Comparison of ENCODE assay signal across 1 cellular context in genomic region chr17:72465191-72466024, GRCh38.
TF ChIP-seq lines count a peak whose summit lies in the region.

No MANE protein-coding gene starts in this region.

TF ChIP-seq in HepG2, 621 proteins besides CTCF, POLR2A, EP300 and RAD21 (continued from another document and continues in another):
- TF ChIP-seq ZBTB46 (CRISPR knock-in tag; IDR thresholded peaks at IDR 0.05; ENCODE audit: borderline replicate concordance): no peak; the same call in 1 of the 2 replicates
- TF ChIP-seq ARID5B (CRISPR knock-in tag; IDR thresholded peaks at IDR 0.05): peak; percentile 81
- no peak for TF ChIP-seq ARID2 (CRISPR knock-in tag; IDR thresholded peaks at IDR 0.05; ENCODE audit: borderline replicate concordance)
- TF ChIP-seq NR3C1 (CRISPR knock-in tag; IDR thresholded peaks at IDR 0.05): no peak
- no peak for TF ChIP-seq TRAFD1 (CRISPR knock-in tag; IDR thresholded peaks at IDR 0.05; ENCODE audit: borderline replicate concordance)
- TF ChIP-seq HNF4A (CRISPR knock-in tag; IDR thresholded peaks at IDR 0.05): peak; percentile 79
- no peak for TF ChIP-seq MED13 (CRISPR knock-in tag; IDR thresholded peaks at IDR 0.05)
- TF ChIP-seq MLX (CRISPR knock-in tag; IDR thresholded peaks at IDR 0.05): no peak
- 0 out of 2 replicates have a peak, but pooled peaks have one; percentile 22 for TF ChIP-seq CEBPG (CRISPR knock-in tag; IDR thresholded peaks at IDR 0.05)
- no peak for TF ChIP-seq SMARCC2 (IDR thresholded peaks at IDR 0.05)
- no peak for TF ChIP-seq RFXANK (CRISPR knock-in tag; IDR thresholded peaks at IDR 0.05)
- peak; percentile 78 for TF ChIP-seq ZNF510 (CRISPR knock-in tag; IDR thresholded peaks at IDR 0.05; ENCODE audit: low read depth)
- TF ChIP-seq HBP1 (CRISPR knock-in tag; IDR thresholded peaks at IDR 0.05; ENCODE audit: low read depth): no peak
- peak; percentile 55; the same call in 1 of the 2 replicates for TF ChIP-seq HIVEP1 (CRISPR knock-in tag; IDR thresholded peaks at IDR 0.05)
- peak in 1 of 2 experiments; percentile 32; a peak in 2 of 4 replicates for TF ChIP-seq NR2F1 (CRISPR knock-in tag; IDR thresholded peaks at IDR 0.05)
- TF ChIP-seq ZNF616 (CRISPR knock-in tag; IDR thresholded peaks at IDR 0.05; ENCODE audit: low read depth): no peak
- no peak for TF ChIP-seq XBP1 (CRISPR knock-in tag; IDR thresholded peaks at IDR 0.05)
- no peak for TF ChIP-seq SP2 (CRISPR knock-in tag; IDR thresholded peaks at IDR 0.05)
- no peak for TF ChIP-seq ZNF251 (CRISPR knock-in tag; IDR thresholded peaks at IDR 0.05)
- no peak for TF ChIP-seq ZNF414 (CRISPR knock-in tag; IDR thresholded peaks at IDR 0.05)
- TF ChIP-seq ZNF605 (CRISPR knock-in tag; IDR thresholded peaks at IDR 0.05): no peak
- peak; percentile 83 for TF ChIP-seq ELF3 (CRISPR knock-in tag; IDR thresholded peaks at IDR 0.05)
- TF ChIP-seq HES4 (CRISPR knock-in tag; IDR thresholded peaks at IDR 0.05; ENCODE audit: borderline replicate concordance): no peak
- TF ChIP-seq ATF2 (CRISPR knock-in tag; IDR thresholded peaks at IDR 0.05): peak; percentile 47; the same call in 1 of the 2 replicates
- TF ChIP-seq ZNF160 (CRISPR knock-in tag; IDR thresholded peaks at IDR 0.05): no peak
- peak; percentile 53; the same call in 1 of the 2 replicates for TF ChIP-seq NCOA2 (CRISPR knock-in tag; IDR thresholded peaks at IDR 0.05)
- no peak for TF ChIP-seq NPAS2 (CRISPR knock-in tag; IDR thresholded peaks at IDR 0.05; ENCODE audit: borderline replicate concordance)
- no peak for TF ChIP-seq ZNF562 (CRISPR knock-in tag; IDR thresholded peaks at IDR 0.05; ENCODE audit: borderline replicate concordance)
- no peak for TF ChIP-seq POLR2AphosphoS2 (IDR thresholded peaks at IDR 0.05; ENCODE audit: low read depth, low read length)
- peak; percentile 57; the same call in 1 of the 2 replicates for TF ChIP-seq ZNF891 (CRISPR knock-in tag; IDR thresholded peaks at IDR 0.05)
- TF ChIP-seq PRPF4 (IDR thresholded peaks at IDR 0.05; ENCODE audit: low read depth, low read length, poor library complexity, severe bottlenecking): no peak
- TF ChIP-seq ZNF639 (CRISPR knock-in tag; conservative IDR thresholded peaks at IDR 0.05): no peak
- no peak for TF ChIP-seq ZNF451 (CRISPR knock-in tag; IDR thresholded peaks at IDR 0.05)
- TF ChIP-seq TOPORS (CRISPR knock-in tag; IDR thresholded peaks at IDR 0.05): no peak
- TF ChIP-seq PBX3 (CRISPR knock-in tag; IDR thresholded peaks at IDR 0.05; ENCODE audit: borderline replicate concordance): no peak
- no peak for TF ChIP-seq TEF (CRISPR knock-in tag; IDR thresholded peaks at IDR 0.05)
- no peak for TF ChIP-seq MIXL1 (CRISPR knock-in tag; IDR thresholded peaks at IDR 0.05)
- TF ChIP-seq PHB2 (IDR thresholded peaks at IDR 0.05; ENCODE audit: partially characterized antibody): no peak
- TF ChIP-seq PRDM4 (CRISPR knock-in tag; IDR thresholded peaks at IDR 0.05; ENCODE audit: borderline replicate concordance): no peak
- TF ChIP-seq ZIK1 (CRISPR knock-in tag; IDR thresholded peaks at IDR 0.05; ENCODE audit: borderline replicate concordance, low read depth): no peak
- TF ChIP-seq ZEB1 (IDR thresholded peaks at IDR 0.05; ENCODE audit: insufficient replicate concordance, low read depth): no peak
- TF ChIP-seq ZNF280B (CRISPR knock-in tag; IDR thresholded peaks at IDR 0.05; ENCODE audit: borderline replicate concordance): no peak
- no peak for TF ChIP-seq FOXK2 (IDR thresholded peaks at IDR 0.05)
- no peak for TF ChIP-seq NR2F6 (IDR thresholded peaks at IDR 0.05)
- TF ChIP-seq NR2F6 (CRISPR knock-in tag; IDR thresholded peaks at IDR 0.05): peak; percentile 52; the same call in 1 of the 2 replicates
- TF ChIP-seq ELF4 (CRISPR knock-in tag; IDR thresholded peaks at IDR 0.05; ENCODE audit: borderline replicate concordance): no peak
- no peak for TF ChIP-seq ZNF629 (CRISPR knock-in tag; conservative IDR thresholded peaks at IDR 0.05)
